In the genomic region with DNA sequence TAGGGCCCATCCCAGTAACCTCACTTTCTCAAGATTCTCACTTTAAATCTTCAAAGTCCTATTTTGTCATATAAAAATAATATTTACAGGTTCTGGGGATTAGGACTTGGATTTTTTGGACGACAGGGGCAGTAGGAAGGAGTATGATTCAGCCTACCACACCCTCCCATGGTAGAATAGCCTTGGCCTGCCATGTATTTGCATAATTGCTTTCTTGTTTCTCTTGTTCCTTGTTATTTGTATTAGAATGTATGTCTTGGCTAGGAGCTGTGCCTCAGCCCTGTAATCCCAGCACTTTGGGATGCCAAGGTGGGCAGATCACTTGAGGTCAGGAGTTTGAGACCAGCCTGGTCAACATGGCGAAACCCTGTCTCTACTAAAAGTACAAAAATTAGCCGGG, we compare ENCODE assay signal across 29 cellular contexts.
A peak's percentile ranks its signal among the peaks of the same experiment; 100 is the strongest.
DNase-seq lines count a peak whose midpoint lies in the region; ATAC-seq and TF ChIP-seq lines count a peak whose summit lies in the region.
"Had no signal": no experiment of that assay in that cellular context is flagged by ENCODE, and none has a peak within 500 bp of the region (broad histone marks: within the 10 kb centered on the region; RNA-seq: fewer than 3 reads in every experiment).

No MANE protein-coding gene starts in this region.

- H2BK120ac ChIP-seq in mesendoderm (ENCODE audit: low read depth, low read length) = peak overlapping the region; percentile 24

- H4K20me1 ChIP-seq in GM23338 (replicated peaks; ENCODE audit: insufficient read depth) = no peaks in the 10 kb centered on the region
- H4K20me1 ChIP-seq in PC-3 (ENCODE audit: low read length) = no peaks in the 10 kb centered on the region
- peaks cover 18% of the 10 kb centered on the region for H4K20me1 ChIP-seq in Karpas-422 (ENCODE audit: insufficient read depth, low read depth, low read length)
- H4K20me1 ChIP-seq: BLaER1 had no signal

- ATAC-seq in GM18517 (IDR thresholded peaks at IDR 0.05; ENCODE audit: unreplicated experiment) = peak; percentile 57
- ATAC-seq in GM23338 = peak; percentile 20; the same call in 1 of the 3 replicates
- ATAC-seq in PC-3 = peak; percentile 58
- ATAC-seq in HG02938 (IDR thresholded peaks at IDR 0.05; ENCODE audit: unreplicated experiment) = no peak
- ATAC-seq in HG03025 (IDR thresholded peaks at IDR 0.05; ENCODE audit: low FRiP score, unreplicated experiment) = no peak
- ATAC-seq: gastroesophageal sphincter; HepG2; lower lobe of right lung; naive thymus-derived CD8-positive, alpha-beta T cell had no signal

- POLR2A ChIA-PET in PC-3 (lab: Charles Lee; ENCODE audit: unreplicated experiment) = no interaction called here

- H2BK5ac ChIP-seq in mesendoderm (ENCODE audit: low read length) = no peak overlapping the region

- peaks cover 87% of the 10 kb centered on the region for H3K79me2 ChIP-seq in GM23338 (replicated peaks; ENCODE audit: insufficient read depth)
- peaks cover 5% of the 10 kb centered on the region for H3K79me2 ChIP-seq in PC-3 (ENCODE audit: low read length)
- H3K79me2 ChIP-seq in mesendoderm (ENCODE audit: control insufficient read depth, insufficient read depth, low read length) = no peaks in the 10 kb centered on the region
- H3K79me2 ChIP-seq in Karpas-422 (ENCODE audit: low read length) = peaks cover 2% of the 10 kb centered on the region; the same call in 1 of the 2 replicates

- CTCF ChIA-PET in PC-3 (lab: Charles Lee) = no interaction called here

- H2AK5ac ChIP-seq in mesendoderm (ENCODE audit: low read length) = no peak overlapping the region

- H3K4me3 Mint-ChIP-seq in GM23338 = no peak overlapping the region
- H3K4me3 Mint-ChIP-seq: activated B cell treated with CpG ODN at 0.5 μM for 24 hours; activated naive CD8-positive, alpha-beta T cell treated with anti-CD3 and anti-CD28 coated beads for 36 hours; activated T-cell treated with anti-CD3 and anti-CD28 coated beads, Interleukin-2, amount 50 U/mL, for 24 hours had no signal

- H3K4me1 Mint-ChIP-seq in GM23338 = peaks cover 40% of the 10 kb centered on the region

- no TSS peak for BruUV-seq in PC-3 (replicated peaks; lab: Mats Ljungman, UMichigan)

- H3K4ac ChIP-seq in mesendoderm (ENCODE audit: low read depth, low read length) = no peak overlapping the region

- intact Hi-C loops in PC-3 (cut with micrococcal nuclease) = no loop called here

- H3K56ac ChIP-seq in mesendoderm (ENCODE audit: low read length) = peak overlapping the region; percentile 72

- H3K4me2 ChIP-seq in GM23338 (0 out of 2 replicates have a peak overlapping the region, but pooled peaks have one; percentile 10), PC-3 (ENCODE audit: low read length) (no peak overlapping the region), mesendoderm (ENCODE audit: low read length) (no peak overlapping the region), Karpas-422 (ENCODE audit: low read depth, low read length, poor library complexity, severe bottlenecking) (no peak overlapping the region)
- H3K4me2 ChIP-seq: BLaER1 had no signal

- WGBS in mesendoderm (ENCODE audit: extremely low coverage, insufficient coverage, low lambda C conversion rate) = no CpG with 5 or more reads among the region's 3 CpGs

- no peaks in the 10 kb centered on the region for H3K9me3 Mint-ChIP-seq in GM23338
- H3K9me3 Mint-ChIP-seq: activated B cell treated with CpG ODN at 0.5 μM for 24 hours; activated naive CD8-positive, alpha-beta T cell treated with anti-CD3 and anti-CD28 coated beads for 36 hours; activated T-cell treated with anti-CD3 and anti-CD28 coated beads, Interleukin-2, amount 50 U/mL, for 24 hours; naive thymus-derived CD8-positive, alpha-beta T cell had no signal

- DNase-seq in GM23338 (ENCODE audit: low spot score) = no peak
- DNase-seq in PC-3 = no peak
- no peak for DNase-seq in mesendoderm
- DNase-seq in NCI-H510A treated with DMSO at 0.1 percent for 48 hours (lab: John Stamatoyannopoulos, UW) = no peak
- no peak for DNase-seq in Karpas-422
- DNase-seq: activated B cell treated with CpG ODN at 0.5 μM for 24 hours; activated CD4-positive, alpha-beta T cell treated with anti-CD3 and anti-CD28 coated beads, Interleukin-2, amount 50 U/mL, for 1 hour; activated gamma-delta T cell; activated naive CD8-positive, alpha-beta T cell treated with anti-CD3 and anti-CD28 coated beads for 36 hours; activated T-cell treated with anti-CD3 and anti-CD28 coated beads, Interleukin-2, amount 50 U/mL, for 24 hours; anterior cingulate cortex; GM23248; lower lobe of right lung; MV-4-11; naive thymus-derived CD8-positive, alpha-beta T cell; NCI-H1436; NCI-H345; NCI-H748 treated with DMSO at 0.1 percent for 48 hours; occipital lobe; stimulated activated CD4-positive, alpha-beta T cell treated with anti-CD3 and anti-CD28 coated beads, Interleukin-4, amount 100 ng/mL, for 1 hour; stomach; T1000 had no signal

- H3F3A ChIP-seq in GM23338 (replicated peaks; ENCODE audit: low read depth) (no peaks in the 10 kb centered on the region), PC-3 (ENCODE audit: low read length, unreplicated experiment) (no peaks in the 10 kb centered on the region)

- no peak overlapping the region for H2BK15ac ChIP-seq in mesendoderm (replicated peaks; ENCODE audit: low read depth)

- peak overlapping the region; percentile 96 for H3K18ac ChIP-seq in mesendoderm (ENCODE audit: low read length)

- no peak overlapping the region for H4K5ac ChIP-seq in mesendoderm (ENCODE audit: low read length)

- H3K9me3 ChIP-seq in PC-3 (ENCODE audit: low read length) (no peaks in the 10 kb centered on the region), Karpas-422 (ENCODE audit: low read length) (no peaks in the 10 kb centered on the region)
- H3K9me3 ChIP-seq: BLaER1, gastroesophageal sphincter, lower lobe of right lung, stomach, vagina had no signal

- H3K9ac ChIP-seq in PC-3 (ENCODE audit: low read length) = no peak overlapping the region
- H3K9ac ChIP-seq in mesendoderm (ENCODE audit: low read length) = no peak overlapping the region
- no peak overlapping the region for H3K9ac ChIP-seq in Karpas-422 (ENCODE audit: low read length)
- H3K9ac ChIP-seq: BLaER1, GM23248 had no signal

- no peak overlapping the region; the same call in 1 of the 2 replicates for H3K27ac ChIP-seq in GM23338 (ENCODE audit: low read depth)
- no peak overlapping the region for H3K27ac ChIP-seq in PC-3 (ENCODE audit: low read length)
- peak overlapping the region; percentile 1 for H3K27ac ChIP-seq in mesendoderm (ENCODE audit: low read depth, low read length)
- H3K27ac ChIP-seq in Karpas-422 (ENCODE audit: low read length) = no peak overlapping the region
- H3K27ac ChIP-seq: BLaER1, gastroesophageal sphincter, GM23248, lower lobe of right lung, stomach, vagina had no signal

- H3K9me2 ChIP-seq in GM23338 (ENCODE audit: insufficient read depth) (no peaks in the 10 kb centered on the region), PC-3 (replicated peaks; ENCODE audit: low read length) (no peaks in the 10 kb centered on the region), Karpas-422 (replicated peaks; ENCODE audit: insufficient read depth, low read length) (no peaks in the 10 kb centered on the region)

- no peaks in the 10 kb centered on the region for H3K27me3 ChIP-seq in GM23338 (ENCODE audit: insufficient read depth)
- no peaks in the 10 kb centered on the region for H3K27me3 ChIP-seq in PC-3 (ENCODE audit: low read length)
- H3K27me3 ChIP-seq in mesendoderm (ENCODE audit: insufficient read depth, low read length, poor library complexity) = no peaks in the 10 kb centered on the region
- H3K27me3 ChIP-seq in Karpas-422 (ENCODE audit: low read length) = no peaks in the 10 kb centered on the region
- H3K27me3 ChIP-seq: BLaER1, gastroesophageal sphincter, stomach, vagina had no signal

- H3K4me1 ChIP-seq in GM23338 (ENCODE audit: insufficient read depth) = peaks cover 44% of the 10 kb centered on the region
- 0 out of 2 replicates have a peak, but pooled peaks cover 7% of the 10 kb centered on the region for H3K4me1 ChIP-seq in PC-3 (ENCODE audit: insufficient read depth, low read length)
- H3K4me1 ChIP-seq in mesendoderm (ENCODE audit: control insufficient read depth, low read depth, low read length) = peaks cover 20% of the 10 kb centered on the region
- H3K4me1 ChIP-seq in Karpas-422 (ENCODE audit: low read length) = peaks cover 21% of the 10 kb centered on the region
- H3K4me1 ChIP-seq: BLaER1, lower lobe of right lung, stomach, vagina had no signal

- no peak overlapping the region for H4K8ac ChIP-seq in mesendoderm (ENCODE audit: low read depth, low read length)

- no peak for TF ChIP-seq CTCF in GM23338 (conservative IDR thresholded peaks at IDR 0.05; ENCODE audit: low read depth in 2 of 2)
- TF ChIP-seq CTCF in PC-3 (conservative IDR thresholded peaks at IDR 0.05; ENCODE audit: low read depth, low read length) = no peak

- H2AFZ ChIP-seq in GM23338 (no peak overlapping the region), PC-3 (ENCODE audit: low read length) (no peak overlapping the region), Karpas-422 (ENCODE audit: low read length) (no peak overlapping the region)
- H2AFZ ChIP-seq: GM23248 had no signal

- H3K36me3 Mint-ChIP-seq in GM23338 (ENCODE audit: low read depth) = no peaks in the 10 kb centered on the region
- H3K36me3 Mint-ChIP-seq: activated naive CD8-positive, alpha-beta T cell treated with anti-CD3 and anti-CD28 coated beads for 36 hours; naive thymus-derived CD8-positive, alpha-beta T cell had no signal

- no peaks in the 10 kb centered on the region for H3K79me1 ChIP-seq in mesendoderm (ENCODE audit: low read length)

- H3K23ac ChIP-seq in mesendoderm (ENCODE audit: low read length) = no peak overlapping the region

- H3K36me3 ChIP-seq in GM23338 (ENCODE audit: insufficient read depth) = no peaks in the 10 kb centered on the region
- no peaks in the 10 kb centered on the region for H3K36me3 ChIP-seq in PC-3 (ENCODE audit: low read depth, low read length)
- H3K36me3 ChIP-seq in mesendoderm (ENCODE audit: control insufficient read depth, insufficient read depth, low read length) = no peaks in the 10 kb centered on the region
- no peaks in the 10 kb centered on the region for H3K36me3 ChIP-seq in Karpas-422 (ENCODE audit: insufficient read depth, low read length)
- H3K36me3 ChIP-seq: BLaER1, gastroesophageal sphincter, lower lobe of right lung, stomach, vagina had no signal

- 0 out of 2 replicates have a peak overlapping the region, but pooled peaks have one; percentile 22 for H3K27ac Mint-ChIP-seq in GM23338
- H3K27ac Mint-ChIP-seq: activated B cell treated with CpG ODN at 0.5 μM for 24 hours; activated naive CD8-positive, alpha-beta T cell treated with anti-CD3 and anti-CD28 coated beads for 36 hours; activated T-cell treated with anti-CD3 and anti-CD28 coated beads, Interleukin-2, amount 50 U/mL, for 24 hours had no signal

- H3K4me3 ChIP-seq in GM23338 = no peak overlapping the region
- H3K4me3 ChIP-seq in PC-3 (ENCODE audit: low read length) = no peak overlapping the region
- H3K4me3 ChIP-seq in mesendoderm (ENCODE audit: low read length) = no peak overlapping the region
- no peak overlapping the region for H3K4me3 ChIP-seq in Karpas-422 (ENCODE audit: low read length)
- H3K4me3 ChIP-seq: BLaER1, gastroesophageal sphincter, GM23248, lower lobe of right lung, stomach, vagina had no signal

- H3K27me3 Mint-ChIP-seq in GM23338 (ENCODE audit: insufficient read depth, low read depth, poor library complexity) = peaks cover 2% of the 10 kb centered on the region
- H3K27me3 Mint-ChIP-seq: activated B cell treated with CpG ODN at 0.5 μM for 24 hours had no signal

Comparison
In these comparisons a context has a peak if more than half of its experiments do, and no peak if none do; other contexts are left out.
1. ATAC-seq: peak in GM18517 (single experiment), GM23338 (single experiment) and PC-3 (single experiment); none in HG02938 (single experiment) and HG03025 (single experiment).